ENCODE assay signal across 8 cellular contexts in the genomic region with DNA sequence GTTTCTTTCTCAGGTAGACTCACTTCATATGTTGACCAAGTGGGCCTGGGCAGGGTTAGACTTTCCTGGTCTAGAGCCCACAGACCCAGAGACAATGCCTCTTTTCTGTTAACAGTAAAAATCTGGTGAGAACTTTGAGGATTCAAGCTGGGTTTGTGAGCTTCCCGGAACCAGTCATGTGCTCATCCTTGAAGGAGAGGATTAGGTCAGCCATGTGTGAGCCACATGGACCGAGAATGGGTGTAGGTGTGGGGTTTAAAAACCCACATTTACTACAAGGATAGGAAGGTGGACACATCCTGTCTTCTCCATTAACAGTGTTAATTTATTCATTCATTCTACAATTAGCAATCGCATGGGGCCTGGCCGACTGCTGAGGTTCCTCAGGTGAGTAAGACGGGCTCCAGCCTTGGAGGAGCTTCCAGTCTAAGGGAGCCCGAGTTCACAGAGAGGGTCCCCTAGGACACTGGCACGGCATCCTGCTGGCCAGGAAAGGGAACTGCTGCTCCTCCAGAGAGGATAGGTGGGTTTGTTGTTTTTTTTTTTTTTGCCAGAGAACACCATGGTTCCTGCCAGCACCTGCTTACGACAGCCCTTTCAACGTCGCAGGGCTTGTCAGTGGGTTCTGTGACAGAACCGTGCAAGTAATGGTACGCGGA.
DNase-seq lines count a peak whose midpoint lies in the region; ATAC-seq and TF ChIP-seq lines count a peak whose summit lies in the region.

No MANE protein-coding gene starts in this region.

- peaks cover 6% of the 10 kb centered on the region for H3K4me1 ChIP-seq in HUES64 (ENCODE audit: insufficient read depth, low read length)
- peaks cover 9% of the 10 kb centered on the region for H3K4me1 ChIP-seq in effector memory CD4-positive, alpha-beta T cell (ENCODE audit: control insufficient read depth, insufficient read depth, low read length, poor library complexity, severe bottlenecking)

- H3K4me3 ChIP-seq in AG04450 (ENCODE audit: low read depth, low read length) (peak overlapping the region; percentile 50), HUES64 (ENCODE audit: low read length) (peak overlapping the region; percentile 69)
- H3K4me3 ChIP-seq in effector memory CD4-positive, alpha-beta T cell (ENCODE audit: insufficient read depth, low read depth, low read length, poor library complexity, severe bottlenecking), result peak overlapping the region; percentile 54

- H3K4me3 Mint-ChIP-seq in naive B cell, result peak overlapping the region; percentile 78 to 93 (median 87)

- H3K36me3 ChIP-seq in HUES64 (ENCODE audit: insufficient read depth, low read length), result no peaks in the 10 kb centered on the region
- no peaks in the 10 kb centered on the region for H3K36me3 ChIP-seq in effector memory CD4-positive, alpha-beta T cell (ENCODE audit: control insufficient read depth, insufficient read depth, low read length)

- no peak overlapping the region for H3K27ac ChIP-seq in AG04450 (ENCODE audit: low read depth, low read length)
- H3K27ac ChIP-seq in HUES64 (ENCODE audit: low read depth, low read length), result no peak overlapping the region; the same call in 1 of the 2 replicates
- no peak overlapping the region for H3K27ac ChIP-seq in effector memory CD4-positive, alpha-beta T cell (ENCODE audit: insufficient read depth, low read length, poor library complexity, severe bottlenecking)

- DNase-seq in AG04450 (ENCODE audit: low read depth, low spot score) (no peak), naive B cell (no peak), NCI-H774 (lab: John Stamatoyannopoulos, UW) (no peak), NCI-H526 treated with DMSO at 0.1 percent for 48 hours (lab: John Stamatoyannopoulos, UW) (no peak), midbrain (lab: John Stamatoyannopoulos, UW) (no peak), OCI-M1 (lab: John Stamatoyannopoulos, UW) (no peak)
- DNase-seq in effector memory CD4-positive, alpha-beta T cell, result no peak

- peaks cover 22 to 38% (median 26%) of the 10 kb centered on the region in 3 donors for H3K27me3 Mint-ChIP-seq in naive B cell

- H3K27ac Mint-ChIP-seq in naive B cell, result peak overlapping the region in 1 of 6 donors; percentile 60

- POLR2A ChIA-PET in AG04450 (lab: Yijun Ruan, JAX), result interaction anchor here (1.3 to 1.9 kb wide), 2 partner anchors 63 to 66 kb away, joined by 3 to 6 read pairs; no protein-coding TSS in a partner anchor

- no peak for ATAC-seq in naive B cell (ENCODE audit: low read depth in 2 of 2)

- peaks cover 0 to 2% (median 0%) of the 10 kb centered on the region in 7 donors for H3K9me3 Mint-ChIP-seq in naive B cell

- H3K9ac ChIP-seq in HUES64 (ENCODE audit: low read depth, low read length), result peak overlapping the region; percentile 53

- H3K27me3 ChIP-seq in AG04450 (ENCODE audit: control insufficient read depth, insufficient read depth, low read length), result no peaks in the 10 kb centered on the region
- H3K27me3 ChIP-seq in HUES64 (ENCODE audit: insufficient read depth, low read length), result peaks cover 11% of the 10 kb centered on the region
- H3K27me3 ChIP-seq in effector memory CD4-positive, alpha-beta T cell (replicated peaks; ENCODE audit: control insufficient read depth, insufficient read depth, low read length, poor library complexity, severe bottlenecking), result peaks cover 5% of the 10 kb centered on the region

- peak; percentile 26; the same call in 1 of the 2 replicates for TF ChIP-seq CTCF in AG04450 (IDR thresholded peaks at IDR 0.05; ENCODE audit: low read depth, low read length)

- 33% methylated on average over 12 of the region's 13 CpGs for WGBS in HUES64

- CTCF ChIA-PET in AG04450 (lab: Charles Lee), result interaction anchor here (0.7 to 4.9 kb wide), 5 partner anchors 11 to 387 kb away, joined by 3 to 78 read pairs (median 11); no protein-coding TSS in a partner anchor

- peaks cover 0 to 10% of the 10 kb centered on the region in 2 donors for H3K36me3 Mint-ChIP-seq in naive B cell

- H3K9me3 ChIP-seq in AG04450 (ENCODE audit: control insufficient read depth, insufficient read depth, low read length), result no peaks in the 10 kb centered on the region; the same call in 1 of the 2 replicates
- no peaks in the 10 kb centered on the region for H3K9me3 ChIP-seq in HUES64 (ENCODE audit: insufficient read depth, low read depth, low read length)
- H3K9me3 ChIP-seq in effector memory CD4-positive, alpha-beta T cell (ENCODE audit: control insufficient read depth, low read length), result no peaks in the 10 kb centered on the region

- H3K4me1 Mint-ChIP-seq in naive B cell, result peaks cover 13 to 20% (median 17%) of the 10 kb centered on the region in 3 donors
